In the genomic region with DNA sequence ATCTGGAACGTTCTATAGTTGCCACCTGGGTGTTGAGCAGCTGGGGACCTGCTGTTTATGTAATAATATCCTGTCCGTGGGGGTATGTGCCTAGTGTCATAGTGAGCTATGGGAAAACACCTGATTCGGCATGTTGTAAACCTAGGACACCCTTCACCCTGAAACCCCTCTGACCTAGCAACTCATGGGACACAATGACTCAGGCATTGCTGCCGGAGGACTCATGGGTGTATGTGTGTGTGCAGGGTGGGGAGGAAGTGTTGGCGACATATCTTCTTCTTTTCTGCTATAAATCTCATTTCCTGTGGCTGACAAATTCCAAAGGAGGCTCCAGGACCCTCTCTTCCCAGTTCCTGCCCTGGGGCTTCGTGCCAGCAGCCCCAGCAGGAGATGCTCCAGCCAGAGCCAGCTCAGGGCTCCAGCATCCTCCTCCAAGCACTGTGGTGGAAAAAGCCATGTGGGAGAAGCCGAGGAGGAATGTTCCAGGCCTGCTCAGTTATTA, we compare ENCODE assay signal across 13 cellular contexts.
DNase-seq lines count a peak whose midpoint lies in the region; ATAC-seq and TF ChIP-seq lines count a peak whose summit lies in the region.
"Had no signal": no experiment of that assay in that cellular context is flagged by ENCODE, and none has a peak within 500 bp of the region (broad histone marks: within the 10 kb centered on the region; RNA-seq: fewer than 3 reads in every experiment).

No MANE protein-coding gene starts in this region.

- H3K27me3 Mint-ChIP-seq in MCF 10A (ENCODE audit: insufficient read depth, unreplicated experiment) (no peaks in the 10 kb centered on the region), brain (peaks cover 3% of the 10 kb centered on the region), natural killer cell (ENCODE audit: low read depth in 2 of 2) (peaks cover 12 to 16% of the 10 kb centered on the region in 2 donors)
- peaks cover 17 to 18% of the 10 kb centered on the region in 2 donors for H3K27me3 Mint-ChIP-seq in natural killer cell treated with Interleukin-12 subunit alpha and Interleukin-12 subunit beta and Interleukin-15 and Interleukin-18, amount 100 ng/mL, for 72 hours

- H3K9me3 ChIP-seq in breast epithelium (no peaks in the 10 kb centered on the region), aorta (ENCODE audit: control insufficient read depth, low read length) (no peaks in the 10 kb centered on the region)
- H3K9me3 ChIP-seq: ascending aorta, thoracic aorta had no signal

- H3K9me3 Mint-ChIP-seq in MCF 10A (ENCODE audit: unreplicated experiment) (no peaks in the 10 kb centered on the region), brain (peaks cover 0 to 4% (median under 1%) of the 10 kb centered on the region in 5 experiments), natural killer cell (no peaks in the 10 kb centered on the region)
- no peaks in the 10 kb centered on the region for H3K9me3 Mint-ChIP-seq in natural killer cell treated with Interleukin-12 subunit alpha and Interleukin-12 subunit beta and Interleukin-15 and Interleukin-18, amount 100 ng/mL, for 72 hours
- H3K9me3 Mint-ChIP-seq: T-helper 1 cell treated with Interleukin-12 subunit alpha and Interleukin-12 subunit beta and Interleukin-4 antibody, amounts not matched to agents 30 μg/mL and 1 μg/mL, for 36 hours had no signal

- POLR2A ChIA-PET in MCF 10A (lab: Yijun Ruan, JAX) = no interaction called here

- H3K27me3 ChIP-seq in breast epithelium = no peaks in the 10 kb centered on the region
- no peaks in the 10 kb centered on the region for H3K27me3 ChIP-seq in aorta (ENCODE audit: control insufficient read depth in 1 of 2, insufficient read depth in 2 of 2, low read length in 1 of 2)
- H3K27me3 ChIP-seq: ascending aorta had no signal

- TF ChIP-seq POLR2A in breast epithelium (IDR thresholded peaks at IDR 0.05) = no peak

- H3K36me3 Mint-ChIP-seq in MCF 10A (ENCODE audit: insufficient read depth, unreplicated experiment) (no peaks in the 10 kb centered on the region), brain (no peaks in the 10 kb centered on the region), natural killer cell (no peaks in the 10 kb centered on the region)
- H3K36me3 Mint-ChIP-seq in natural killer cell treated with Interleukin-12 subunit alpha and Interleukin-12 subunit beta and Interleukin-15 and Interleukin-18, amount 100 ng/mL, for 72 hours = no peaks in the 10 kb centered on the region

- ATAC-seq in aorta (ENCODE audit: low FRiP score) = peak; percentile 36
- no peak for ATAC-seq in natural killer cell treated with Interleukin-12 subunit alpha and Interleukin-12 subunit beta and Interleukin-15 and Interleukin-18, amount 100 ng/mL, for 72 hours
- no peak for ATAC-seq in natural killer cell

- WGBS in aorta, 2 donors = 74 to 78% methylated on average over 7 of the region's 7 CpGs

- H3K36me3 ChIP-seq in breast epithelium (no peaks in the 10 kb centered on the region), aorta (ENCODE audit: control insufficient read depth in 1 of 2, insufficient read depth in 2 of 2, low read length in 1 of 2) (no peaks in the 10 kb centered on the region)
- H3K36me3 ChIP-seq: ascending aorta, thoracic aorta had no signal

- no TSS peak for BruUV-seq in MCF 10A (replicated peaks; lab: Mats Ljungman, UMichigan)

- CTCF ChIA-PET in MCF 10A (lab: Yijun Ruan, JAX) = no interaction called here

- peaks cover 17% of the 10 kb centered on the region for H3K4me1 Mint-ChIP-seq in MCF 10A (ENCODE audit: insufficient read depth, unreplicated experiment)
- H3K4me1 Mint-ChIP-seq in brain = peaks cover 12% of the 10 kb centered on the region
- no peaks in the 10 kb centered on the region for H3K4me1 Mint-ChIP-seq in natural killer cell treated with Interleukin-12 subunit alpha and Interleukin-12 subunit beta and Interleukin-15 and Interleukin-18, amount 100 ng/mL, for 72 hours (ENCODE audit: low read depth in 2 of 2)
- no peaks in the 10 kb centered on the region for H3K4me1 Mint-ChIP-seq in natural killer cell

- H3K4me3 Mint-ChIP-seq in MCF 10A (ENCODE audit: unreplicated experiment) = no peak overlapping the region
- no peak overlapping the region for H3K4me3 Mint-ChIP-seq in brain
- no peak overlapping the region for H3K4me3 Mint-ChIP-seq in natural killer cell treated with Interleukin-12 subunit alpha and Interleukin-12 subunit beta and Interleukin-15 and Interleukin-18, amount 100 ng/mL, for 72 hours
- H3K4me3 Mint-ChIP-seq in natural killer cell = no peak overlapping the region
- H3K4me3 Mint-ChIP-seq: T-helper 1 cell treated with Interleukin-12 subunit alpha and Interleukin-12 subunit beta and Interleukin-4 antibody, amounts not matched to agents 30 μg/mL and 1 μg/mL, for 36 hours had no signal

- TF ChIP-seq CTCF in MCF 10A (IDR thresholded peaks at IDR 0.05; ENCODE audit: unreplicated experiment) (no peak), breast epithelium (IDR thresholded peaks at IDR 0.05) (no peak), brain (conservative IDR thresholded peaks at IDR 0.05) (no peak), natural killer cell (IDR thresholded peaks at IDR 0.05) (no peak)

- H3K27ac Mint-ChIP-seq in MCF 10A (ENCODE audit: low read depth, unreplicated experiment) (no peak overlapping the region), brain (peak overlapping the region in 4 of 5 experiments; percentile 40 to 86 (median 66)), natural killer cell (no peak overlapping the region)
- no peak overlapping the region for H3K27ac Mint-ChIP-seq in natural killer cell treated with Interleukin-12 subunit alpha and Interleukin-12 subunit beta and Interleukin-15 and Interleukin-18, amount 100 ng/mL, for 72 hours
- H3K27ac Mint-ChIP-seq: T-helper 1 cell treated with Interleukin-12 subunit alpha and Interleukin-12 subunit beta and Interleukin-4 antibody, amounts not matched to agents 30 μg/mL and 1 μg/mL, for 36 hours had no signal

- DNase-seq in MCF 10A (ENCODE audit: unreplicated experiment) (peak; percentile 35), breast epithelium (ENCODE audit: low spot score in 2 of 2) (no peak), hepatic stellate cell (ENCODE audit: low spot score) (peak; percentile 66), aorta (no peak), Kasumi-1 (lab: John Stamatoyannopoulos, UW) (no peak), natural killer cell (no peak)
- no peak for DNase-seq in natural killer cell treated with Interleukin-12 subunit alpha and Interleukin-12 subunit beta and Interleukin-15 and Interleukin-18, amount 100 ng/mL, for 72 hours (ENCODE audit: low spot score)
- DNase-seq: KG1, NCI-H524 had no signal

- no peak overlapping the region for H3K27ac ChIP-seq in breast epithelium
- no peak overlapping the region for H3K27ac ChIP-seq in aorta (ENCODE audit: low read depth in 1 of 2, low read length in 2 of 2)
- H3K27ac ChIP-seq: thoracic aorta had no signal

- H3K4me3 ChIP-seq in breast epithelium (no peak overlapping the region), aorta (ENCODE audit: low read length in 2 of 2) (no peak overlapping the region)
- H3K4me3 ChIP-seq: ascending aorta, thoracic aorta had no signal

- intact Hi-C loops in MCF 10A (cut with micrococcal nuclease) = no loop called here
- intact Hi-C loops in breast epithelium (cut with DNase I; ENCODE audit: low total_unique reads) = no loop called here
- intact Hi-C loops in aorta (cut with DNase I) = no loop called here
- intact Hi-C loops in natural killer cell (cut with micrococcal nuclease) = no loop called here

- H3K4me1 ChIP-seq in breast epithelium = no peaks in the 10 kb centered on the region
- no peaks in the 10 kb centered on the region for H3K4me1 ChIP-seq in aorta (ENCODE audit: control insufficient read depth in 1 of 2, insufficient read depth in 2 of 2, low read length in 2 of 2)

Comparison
In these comparisons a context has a peak if more than half of its experiments do, and no peak if none do; other contexts are left out.
1. DNase-seq: peak in MCF 10A (single experiment) and hepatic stellate cell (single experiment); none in breast epithelium (0 of 2), aorta (0 of 2), Kasumi-1 (0 of 2), natural killer cell treated with Interleukin-12 subunit alpha and Interleukin-12 subunit beta and Interleukin-15 and Interleukin-18, amount 100 ng/mL, for 72 hours (single experiment) and natural killer cell (single experiment).
2. H3K27ac Mint-ChIP-seq: peak in brain (4 of 5); none in MCF 10A (single experiment), natural killer cell treated with Interleukin-12 subunit alpha and Interleukin-12 subunit beta and Interleukin-15 and Interleukin-18, amount 100 ng/mL, for 72 hours (0 of 2) and natural killer cell (0 of 2).